In the genomic region with DNA sequence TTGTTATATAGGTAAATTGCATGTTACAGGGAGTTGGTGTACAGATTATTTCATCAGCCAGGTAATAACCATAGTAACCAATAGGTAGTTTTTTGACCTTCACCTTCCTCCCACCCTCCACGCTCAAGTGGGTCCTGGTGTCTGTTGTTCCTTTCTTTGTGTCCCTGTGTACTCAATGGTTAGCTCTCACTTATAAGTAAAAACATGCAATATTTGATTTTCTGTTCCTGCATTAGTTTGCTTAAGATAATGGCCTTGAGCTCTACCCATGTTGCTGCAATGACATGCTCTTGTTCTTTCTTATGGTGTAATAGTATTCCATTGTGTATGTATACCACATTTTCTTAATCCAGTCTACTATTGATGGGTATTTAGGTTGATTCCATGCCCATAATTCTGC, we compare ENCODE assay signal across 1 cellular context.
TF ChIP-seq lines count a peak whose summit lies in the region.

No MANE protein-coding gene starts in this region.

TF ChIP-seq in HepG2, 621 proteins besides CTCF, POLR2A, EP300 and RAD21 (continued from another document and continues in another):
- TF ChIP-seq ZNF773 (CRISPR knock-in tag; IDR thresholded peaks at IDR 0.05; ENCODE audit: borderline replicate concordance): no peak
- TF ChIP-seq ZNF441 (CRISPR knock-in tag; IDR thresholded peaks at IDR 0.05; ENCODE audit: borderline replicate concordance): no peak
- TF ChIP-seq MBNL3 (CRISPR knock-in tag; conservative IDR thresholded peaks at IDR 0.05): no peak
- no peak for TF ChIP-seq ZNF232 (CRISPR knock-in tag; IDR thresholded peaks at IDR 0.05; ENCODE audit: borderline replicate concordance)
- TF ChIP-seq, protein P1, sequence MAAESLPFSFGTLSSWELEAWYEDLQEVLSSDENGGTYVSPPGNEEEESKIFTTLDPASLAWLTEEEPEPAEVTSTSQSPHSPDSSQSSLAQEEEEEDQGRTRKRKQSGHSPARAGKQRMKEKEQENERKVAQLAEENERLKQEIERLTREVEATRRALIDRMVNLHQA (CRISPR knock-in tag; IDR thresholded peaks at IDR 0.05): no peak
- TF ChIP-seq, protein P2, sequence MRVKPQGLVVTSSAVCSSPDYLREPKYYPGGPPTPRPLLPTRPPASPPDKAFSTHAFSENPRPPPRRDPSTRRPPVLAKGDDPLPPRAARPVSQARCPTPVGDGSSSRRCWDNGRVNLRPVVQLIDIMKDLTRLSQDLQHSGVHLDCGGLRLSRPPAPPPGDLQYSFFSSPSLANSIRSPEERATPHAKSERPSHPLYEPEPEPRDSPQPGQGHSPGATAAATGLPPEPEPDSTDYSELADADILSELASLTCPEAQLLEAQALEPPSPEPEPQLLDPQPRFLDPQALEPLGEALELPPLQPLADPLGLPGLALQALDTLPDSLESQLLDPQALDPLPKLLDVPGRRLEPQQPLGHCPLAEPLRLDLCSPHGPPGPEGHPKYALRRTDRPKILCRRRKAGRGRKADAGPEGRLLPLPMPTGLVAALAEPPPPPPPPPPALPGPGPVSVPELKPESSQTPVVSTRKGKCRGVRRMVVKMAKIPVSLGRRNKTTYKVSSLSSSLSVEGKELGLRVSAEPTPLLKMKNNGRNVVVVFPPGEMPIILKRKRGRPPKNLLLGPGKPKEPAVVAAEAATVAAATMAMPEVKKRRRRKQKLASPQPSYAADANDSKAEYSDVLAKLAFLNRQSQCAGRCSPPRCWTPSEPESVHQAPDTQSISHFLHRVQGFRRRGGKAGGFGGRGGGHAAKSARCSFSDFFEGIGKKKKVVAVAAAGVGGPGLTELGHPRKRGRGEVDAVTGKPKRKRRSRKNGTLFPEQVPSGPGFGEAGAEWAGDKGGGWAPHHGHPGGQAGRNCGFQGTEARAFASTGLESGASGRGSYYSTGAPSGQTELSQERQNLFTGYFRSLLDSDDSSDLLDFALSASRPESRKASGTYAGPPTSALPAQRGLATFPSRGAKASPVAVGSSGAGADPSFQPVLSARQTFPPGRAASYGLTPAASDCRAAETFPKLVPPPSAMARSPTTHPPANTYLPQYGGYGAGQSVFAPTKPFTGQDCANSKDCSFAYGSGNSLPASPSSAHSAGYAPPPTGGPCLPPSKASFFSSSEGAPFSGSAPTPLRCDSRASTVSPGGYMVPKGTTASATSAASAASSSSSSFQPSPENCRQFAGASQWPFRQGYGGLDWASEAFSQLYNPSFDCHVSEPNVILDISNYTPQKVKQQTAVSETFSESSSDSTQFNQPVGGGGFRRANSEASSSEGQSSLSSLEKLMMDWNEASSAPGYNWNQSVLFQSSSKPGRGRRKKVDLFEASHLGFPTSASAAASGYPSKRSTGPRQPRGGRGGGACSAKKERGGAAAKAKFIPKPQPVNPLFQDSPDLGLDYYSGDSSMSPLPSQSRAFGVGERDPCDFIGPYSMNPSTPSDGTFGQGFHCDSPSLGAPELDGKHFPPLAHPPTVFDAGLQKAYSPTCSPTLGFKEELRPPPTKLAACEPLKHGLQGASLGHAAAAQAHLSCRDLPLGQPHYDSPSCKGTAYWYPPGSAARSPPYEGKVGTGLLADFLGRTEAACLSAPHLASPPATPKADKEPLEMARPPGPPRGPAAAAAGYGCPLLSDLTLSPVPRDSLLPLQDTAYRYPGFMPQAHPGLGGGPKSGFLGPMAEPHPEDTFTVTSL (CRISPR knock-in tag; IDR thresholded peaks at IDR 0.05; ENCODE audit: borderline replicate concordance): peak; percentile 96
- TF ChIP-seq ZC3H13 (CRISPR knock-in tag; IDR thresholded peaks at IDR 0.05): no peak
- TF ChIP-seq, protein P3, sequence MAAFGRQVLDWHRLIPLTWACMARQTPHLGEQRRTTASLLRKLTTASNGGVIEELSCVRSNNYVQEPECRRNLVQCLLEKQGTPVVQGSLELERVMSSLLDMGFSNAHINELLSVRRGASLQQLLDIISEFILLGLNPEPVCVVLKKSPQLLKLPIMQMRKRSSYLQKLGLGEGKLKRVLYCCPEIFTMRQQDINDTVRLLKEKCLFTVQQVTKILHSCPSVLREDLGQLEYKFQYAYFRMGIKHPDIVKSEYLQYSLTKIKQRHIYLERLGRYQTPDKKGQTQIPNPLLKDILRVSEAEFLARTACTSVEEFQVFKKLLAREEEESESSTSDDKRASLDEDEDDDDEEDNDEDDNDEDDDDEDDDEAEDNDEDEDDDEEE (CRISPR knock-in tag; IDR thresholded peaks at IDR 0.05): no peak
- no peak for TF ChIP-seq ZBTB7A (CRISPR knock-in tag; IDR thresholded peaks at IDR 0.05)
- TF ChIP-seq NFYC (CRISPR knock-in tag; IDR thresholded peaks at IDR 0.05): no peak
- peak; percentile 52 for TF ChIP-seq FOXK1 (CRISPR knock-in tag; IDR thresholded peaks at IDR 0.05; ENCODE audit: borderline replicate concordance, low read depth)
- TF ChIP-seq SIN3B (IDR thresholded peaks at IDR 0.05; ENCODE audit: low read length): no peak
- no peak for TF ChIP-seq YEATS2 (CRISPR knock-in tag; IDR thresholded peaks at IDR 0.05; ENCODE audit: borderline replicate concordance)
- no peak for TF ChIP-seq LCORL (IDR thresholded peaks at IDR 0.05)
- no peak for TF ChIP-seq LCORL (CRISPR knock-in tag; IDR thresholded peaks at IDR 0.05)
- TF ChIP-seq, protein P4, sequence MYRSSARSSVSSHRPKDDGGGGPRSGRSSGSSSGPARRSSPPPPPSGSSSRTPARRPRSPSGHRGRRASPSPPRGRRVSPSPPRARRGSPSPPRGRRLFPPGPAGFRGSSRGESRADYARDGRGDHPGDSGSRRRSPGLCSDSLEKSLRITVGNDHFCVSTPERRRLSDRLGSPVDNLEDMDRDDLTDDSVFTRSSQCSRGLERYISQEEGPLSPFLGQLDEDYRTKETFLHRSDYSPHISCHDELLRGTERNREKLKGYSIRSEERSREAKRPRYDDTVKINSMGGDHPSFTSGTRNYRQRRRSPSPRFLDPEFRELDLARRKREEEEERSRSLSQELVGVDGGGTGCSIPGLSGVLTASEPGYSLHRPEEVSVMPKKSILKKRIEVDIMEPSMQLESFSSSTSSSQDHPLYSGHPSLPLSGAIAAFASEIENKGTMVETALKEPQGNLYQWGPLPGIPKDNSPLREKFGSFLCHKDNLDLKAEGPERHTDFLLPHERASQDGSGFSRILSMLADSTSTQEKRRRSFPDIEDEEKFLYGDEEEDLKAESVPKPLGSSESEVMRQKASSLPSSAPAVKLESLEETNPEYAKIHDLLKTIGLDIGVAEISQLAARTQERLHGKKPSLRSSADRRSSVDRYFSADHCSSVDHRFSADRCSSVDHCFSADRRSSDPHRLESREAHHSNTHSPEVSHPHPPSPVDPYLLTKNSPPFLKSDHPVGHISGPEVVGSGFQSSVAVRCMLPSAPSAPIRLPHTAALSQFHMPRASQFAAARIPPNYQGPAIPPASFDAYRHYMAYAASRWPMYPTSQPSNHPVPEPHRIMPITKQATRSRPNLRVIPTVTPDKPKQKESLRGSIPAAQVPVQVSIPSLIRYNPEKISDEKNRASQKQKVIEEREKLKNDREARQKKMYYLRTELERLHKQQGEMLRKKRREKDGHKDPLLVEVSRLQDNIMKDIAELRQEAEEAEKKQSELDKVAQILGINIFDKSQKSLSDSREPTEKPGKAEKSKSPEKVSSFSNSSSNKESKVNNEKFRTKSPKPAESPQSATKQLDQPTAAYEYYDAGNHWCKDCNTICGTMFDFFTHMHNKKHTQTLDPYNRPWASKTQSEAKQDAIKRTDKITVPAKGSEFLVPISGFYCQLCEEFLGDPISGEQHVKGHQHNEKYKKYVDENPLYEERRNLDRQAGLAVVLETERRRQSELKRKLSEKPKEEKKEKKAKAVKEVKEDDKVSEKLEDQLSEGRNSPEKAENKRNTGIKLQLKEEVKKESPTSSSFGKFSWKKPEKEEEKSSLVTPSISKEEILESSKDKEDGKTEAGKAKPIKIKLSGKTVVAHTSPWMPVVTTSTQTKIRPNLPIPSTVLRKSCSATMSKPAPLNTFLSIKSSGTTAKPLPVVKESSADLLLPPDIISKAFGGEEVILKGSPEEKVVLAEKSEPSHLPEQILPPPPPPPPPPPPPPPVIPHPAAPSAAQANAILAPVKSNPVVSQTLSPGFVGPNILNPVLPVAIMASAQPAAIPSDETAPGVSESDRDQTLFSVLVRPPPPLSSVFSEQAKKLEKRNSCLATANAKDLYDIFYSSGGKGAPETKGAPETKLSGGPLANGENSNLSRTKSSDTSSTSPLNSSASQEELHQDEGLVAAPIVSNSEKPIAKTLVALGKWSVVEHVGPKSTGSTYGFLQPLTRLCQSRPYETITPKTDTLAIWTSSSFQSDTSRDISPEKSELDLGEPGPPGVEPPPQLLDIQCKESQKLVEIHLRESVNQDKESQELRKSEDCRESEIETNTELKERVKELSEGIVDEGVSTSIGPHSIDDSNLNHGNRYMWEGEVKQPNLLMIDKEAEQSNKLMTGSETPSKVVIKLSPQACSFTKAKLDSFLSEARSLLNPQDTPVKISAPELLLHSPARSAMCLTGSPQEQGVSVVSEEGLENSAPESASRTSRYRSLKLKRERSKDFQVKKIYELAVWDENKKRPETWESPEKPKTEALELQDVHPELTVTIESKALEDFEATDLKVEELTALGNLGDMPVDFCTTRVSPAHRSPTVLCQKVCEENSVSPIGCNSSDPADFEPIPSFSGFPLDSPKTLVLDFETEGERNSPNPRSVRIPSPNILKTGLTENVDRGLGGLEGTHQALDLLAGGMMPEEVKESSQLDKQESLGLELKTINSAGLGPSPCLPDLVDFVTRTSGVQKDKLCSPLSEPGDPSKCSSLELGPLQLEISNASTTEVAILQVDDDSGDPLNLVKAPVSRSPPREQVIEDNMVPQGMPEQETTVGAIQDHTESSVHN (CRISPR knock-in tag; IDR thresholded peaks at IDR 0.05): no peak
- no peak for TF ChIP-seq TEAD3 (CRISPR knock-in tag; optimal IDR thresholded peaks at IDR 0.05; ENCODE audit: borderline replicate concordance)
- TF ChIP-seq ZNF260 (CRISPR knock-in tag; IDR thresholded peaks at IDR 0.05; ENCODE audit: borderline replicate concordance, low read depth): no peak
- TF ChIP-seq, protein P5, sequence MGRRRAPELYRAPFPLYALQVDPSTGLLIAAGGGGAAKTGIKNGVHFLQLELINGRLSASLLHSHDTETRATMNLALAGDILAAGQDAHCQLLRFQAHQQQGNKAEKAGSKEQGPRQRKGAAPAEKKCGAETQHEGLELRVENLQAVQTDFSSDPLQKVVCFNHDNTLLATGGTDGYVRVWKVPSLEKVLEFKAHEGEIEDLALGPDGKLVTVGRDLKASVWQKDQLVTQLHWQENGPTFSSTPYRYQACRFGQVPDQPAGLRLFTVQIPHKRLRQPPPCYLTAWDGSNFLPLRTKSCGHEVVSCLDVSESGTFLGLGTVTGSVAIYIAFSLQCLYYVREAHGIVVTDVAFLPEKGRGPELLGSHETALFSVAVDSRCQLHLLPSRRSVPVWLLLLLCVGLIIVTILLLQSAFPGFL (CRISPR knock-in tag; IDR thresholded peaks at IDR 0.05): no peak
- no peak for TF ChIP-seq AHR (CRISPR knock-in tag; IDR thresholded peaks at IDR 0.05)
- TF ChIP-seq ZNF12 (CRISPR knock-in tag; IDR thresholded peaks at IDR 0.05): peak; percentile 85
- no peak for TF ChIP-seq DR1 (CRISPR knock-in tag; IDR thresholded peaks at IDR 0.05)
- no peak for TF ChIP-seq ATAD3A (CRISPR knock-in tag; IDR thresholded peaks at IDR 0.05)
- TF ChIP-seq ZNF230 (CRISPR knock-in tag; IDR thresholded peaks at IDR 0.05): no peak
- TF ChIP-seq SUZ12 (IDR thresholded peaks at IDR 0.05; ENCODE audit: low read depth, low read length): no peak
- 0 out of 2 replicates have a peak, but pooled peaks have one; percentile 8 for TF ChIP-seq SMC3 (IDR thresholded peaks at IDR 0.05; ENCODE audit: low read length)
- TF ChIP-seq CAMTA2 (CRISPR knock-in tag; IDR thresholded peaks at IDR 0.05; ENCODE audit: borderline replicate concordance): no peak
- no peak for TF ChIP-seq TOE1 (CRISPR knock-in tag; IDR thresholded peaks at IDR 0.05)
- TF ChIP-seq, protein P6, sequence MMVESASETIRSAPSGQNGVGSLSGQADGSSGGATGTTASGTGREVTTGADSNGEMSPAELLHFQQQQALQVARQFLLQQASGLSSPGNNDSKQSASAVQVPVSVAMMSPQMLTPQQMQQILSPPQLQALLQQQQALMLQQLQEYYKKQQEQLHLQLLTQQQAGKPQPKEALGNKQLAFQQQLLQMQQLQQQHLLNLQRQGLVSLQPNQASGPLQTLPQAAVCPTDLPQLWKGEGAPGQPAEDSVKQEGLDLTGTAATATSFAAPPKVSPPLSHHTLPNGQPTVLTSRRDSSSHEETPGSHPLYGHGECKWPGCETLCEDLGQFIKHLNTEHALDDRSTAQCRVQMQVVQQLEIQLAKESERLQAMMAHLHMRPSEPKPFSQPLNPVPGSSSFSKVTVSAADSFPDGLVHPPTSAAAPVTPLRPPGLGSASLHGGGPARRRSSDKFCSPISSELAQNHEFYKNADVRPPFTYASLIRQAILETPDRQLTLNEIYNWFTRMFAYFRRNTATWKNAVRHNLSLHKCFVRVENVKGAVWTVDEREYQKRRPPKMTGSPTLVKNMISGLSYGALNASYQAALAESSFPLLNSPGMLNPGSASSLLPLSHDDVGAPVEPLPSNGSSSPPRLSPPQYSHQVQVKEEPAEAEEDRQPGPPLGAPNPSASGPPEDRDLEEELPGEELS (CRISPR knock-in tag; IDR thresholded peaks at IDR 0.05): peak; percentile 73
- peak; percentile 49; the same call in 1 of the 2 replicates for TF ChIP-seq TBX2 (CRISPR knock-in tag; IDR thresholded peaks at IDR 0.05; ENCODE audit: borderline replicate concordance)
- TF ChIP-seq, protein P7, sequence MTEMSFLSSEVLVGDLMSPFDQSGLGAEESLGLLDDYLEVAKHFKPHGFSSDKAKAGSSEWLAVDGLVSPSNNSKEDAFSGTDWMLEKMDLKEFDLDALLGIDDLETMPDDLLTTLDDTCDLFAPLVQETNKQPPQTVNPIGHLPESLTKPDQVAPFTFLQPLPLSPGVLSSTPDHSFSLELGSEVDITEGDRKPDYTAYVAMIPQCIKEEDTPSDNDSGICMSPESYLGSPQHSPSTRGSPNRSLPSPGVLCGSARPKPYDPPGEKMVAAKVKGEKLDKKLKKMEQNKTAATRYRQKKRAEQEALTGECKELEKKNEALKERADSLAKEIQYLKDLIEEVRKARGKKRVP (CRISPR knock-in tag; IDR thresholded peaks at IDR 0.05): peak in 1 of 2 experiments; percentile 95; a peak in 2 of 4 replicates
- TF ChIP-seq KLF16 (CRISPR knock-in tag; IDR thresholded peaks at IDR 0.05): peak in 1 of 2 experiments; percentile 54; a peak in 1 of 4 replicates
- TF ChIP-seq, protein P8, sequence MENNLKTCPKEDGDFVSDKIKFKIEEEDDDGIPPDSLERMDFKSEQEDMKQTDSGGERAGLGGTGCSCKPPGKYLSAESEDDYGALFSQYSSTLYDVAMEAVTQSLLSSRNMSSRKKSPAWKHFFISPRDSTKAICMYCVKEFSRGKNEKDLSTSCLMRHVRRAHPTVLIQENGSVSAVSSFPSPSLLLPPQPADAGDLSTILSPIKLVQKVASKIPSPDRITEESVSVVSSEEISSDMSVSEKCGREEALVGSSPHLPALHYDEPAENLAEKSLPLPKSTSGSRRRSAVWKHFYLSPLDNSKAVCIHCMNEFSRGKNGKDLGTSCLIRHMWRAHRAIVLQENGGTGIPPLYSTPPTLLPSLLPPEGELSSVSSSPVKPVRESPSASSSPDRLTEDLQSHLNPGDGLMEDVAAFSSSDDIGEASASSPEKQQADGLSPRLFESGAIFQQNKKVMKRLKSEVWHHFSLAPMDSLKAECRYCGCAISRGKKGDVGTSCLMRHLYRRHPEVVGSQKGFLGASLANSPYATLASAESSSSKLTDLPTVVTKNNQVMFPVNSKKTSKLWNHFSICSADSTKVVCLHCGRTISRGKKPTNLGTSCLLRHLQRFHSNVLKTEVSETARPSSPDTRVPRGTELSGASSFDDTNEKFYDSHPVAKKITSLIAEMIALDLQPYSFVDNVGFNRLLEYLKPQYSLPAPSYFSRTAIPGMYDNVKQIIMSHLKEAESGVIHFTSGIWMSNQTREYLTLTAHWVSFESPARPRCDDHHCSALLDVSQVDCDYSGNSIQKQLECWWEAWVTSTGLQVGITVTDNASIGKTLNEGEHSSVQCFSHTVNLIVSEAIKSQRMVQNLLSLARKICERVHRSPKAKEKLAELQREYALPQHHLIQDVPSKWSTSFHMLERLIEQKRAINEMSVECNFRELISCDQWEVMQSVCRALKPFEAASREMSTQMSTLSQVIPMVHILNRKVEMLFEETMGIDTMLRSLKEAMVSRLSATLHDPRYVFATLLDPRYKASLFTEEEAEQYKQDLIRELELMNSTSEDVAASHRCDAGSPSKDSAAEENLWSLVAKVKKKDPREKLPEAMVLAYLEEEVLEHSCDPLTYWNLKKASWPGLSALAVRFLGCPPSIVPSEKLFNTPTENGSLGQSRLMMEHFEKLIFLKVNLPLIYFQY (CRISPR knock-in tag; IDR thresholded peaks at IDR 0.05; ENCODE audit: borderline replicate concordance): 0 out of 2 replicates have a peak, but pooled peaks have one; percentile 17
